Comparison of ENCODE assay signal across 28 cellular contexts in genomic region chr4:110371016-110371795, GRCh38.
DNase-seq lines count a peak whose midpoint lies in the region; ATAC-seq, FAIRE-seq and TF ChIP-seq lines count a peak whose summit lies in the region.
"Had no signal": no experiment of that assay in that cellular context is flagged by ENCODE, and none has a peak within 500 bp of the region (broad histone marks: within the 10 kb centered on the region; RNA-seq: fewer than 3 reads in every experiment).

No MANE protein-coding gene starts in this region.

- BruUV-seq in K562 (replicated peaks; lab: Mats Ljungman, UMichigan), result no TSS peak

- no peak for TF ChIP-seq EP300 in K562 (IDR thresholded peaks at IDR 0.05; ENCODE audit: low read length)

- ATAC-seq in K562, result no peak
- ATAC-seq in activated T-helper 17 cell treated with anti-CD3 and anti-CD28 coated beads, Interleukin-2, amount 50 U/mL, for 72 hours (replicated peaks), result no peak
- ATAC-seq in GM18502 (IDR thresholded peaks at IDR 0.05; ENCODE audit: poor library complexity, unreplicated experiment), result no peak
- ATAC-seq: activated CD8-positive, alpha-beta T cell treated with anti-CD3 and anti-CD28 coated beads, Interleukin-2, amount 10 ng/mL, durations not matched to agents 7 days and 5 days; effector memory CD8-positive, alpha-beta T cell had no signal

- no peaks in the 10 kb centered on the region for H3K9me3 Mint-ChIP-seq in activated T-helper 17 cell treated with anti-CD3 and anti-CD28 coated beads, Interleukin-2, amount 50 U/mL, for 72 hours
- H3K9me3 Mint-ChIP-seq: effector memory CD8-positive, alpha-beta T cell; stimulated activated naive CD8-positive, alpha-beta T cell treated with anti-CD3 and anti-CD28 coated beads, Interleukin-15, Interleukin-2, amounts not matched to agents 100 ng/mL and 50 ng/mL, for 24 hours had no signal

- in situ Hi-C loops in K562 (cut with MboI), result no loop called here

- no peak for TF ChIP-seq RAD21 in K562 (CRISPR knock-in tag; conservative IDR thresholded peaks at IDR 0.05 in 1 of 2, IDR thresholded peaks at IDR 0.05 in 1 of 2)

- peaks cover 30% of the 10 kb centered on the region for H3K27me3 Mint-ChIP-seq in activated T-helper 17 cell treated with anti-CD3 and anti-CD28 coated beads, Interleukin-2, amount 50 U/mL, for 72 hours
- H3K27me3 Mint-ChIP-seq: B cell had no signal

- CTCF ChIA-PET in K562 (lab: Yijun Ruan, JAX; ENCODE audit: low intra/inter-chr PET ratio), result no interaction called here

- H2AFZ ChIP-seq in K562 (ENCODE audit: low read depth, low read length), result no peak overlapping the region
- H2AFZ ChIP-seq: GM23248 had no signal

- H3K9ac ChIP-seq in K562 (ENCODE audit: insufficient read depth in 1 of 2, low read depth in 2 of 2, low read length in 2 of 2), result no peak overlapping the region
- H3K9ac ChIP-seq: GM23248 had no signal

- no peak overlapping the region for H3K27ac Mint-ChIP-seq in activated T-helper 17 cell treated with anti-CD3 and anti-CD28 coated beads, Interleukin-2, amount 50 U/mL, for 72 hours
- H3K27ac Mint-ChIP-seq: activated CD8-positive, alpha-beta T cell treated with anti-CD3 and anti-CD28 coated beads, Interleukin-2, amount 10 ng/mL, durations not matched to agents 7 days and 5 days; B cell; effector memory CD8-positive, alpha-beta T cell; stimulated activated naive CD8-positive, alpha-beta T cell treated with anti-CD3 and anti-CD28 coated beads, Interleukin-15, Interleukin-2, amounts not matched to agents 100 ng/mL and 50 ng/mL, for 24 hours had no signal

- H3K27ac ChIP-seq in K562 (ENCODE audit: extremely low read depth, low read depth, low read length) (no peak overlapping the region), caudate nucleus (ENCODE audit: low read depth, low read length) (no peak overlapping the region)
- H3K27ac ChIP-seq: brain microvascular endothelial cell, colonic mucosa, esophagus muscularis mucosa, GM23248, tibial artery had no signal

- DNase-seq in LHCN-M2 (ENCODE audit: low read depth), result peak; percentile 86
- DNase-seq in K562 (ENCODE audit: extremely low read depth in 1 of 4, low spot score in 3 of 4), result no peak
- DNase-seq in myocyte (ENCODE audit: low read depth), result peak; percentile 63
- DNase-seq in caudate nucleus (lab: John Stamatoyannopoulos, UW), result no peak
- DNase-seq in central memory CD4-positive, alpha-beta T cell, result no peak
- DNase-seq: activated CD8-positive, alpha-beta T cell treated with anti-CD3 and anti-CD28 coated beads, Interleukin-2, amount 10 ng/mL, durations not matched to agents 7 days and 5 days; activated effector memory CD4-positive, alpha-beta T cell treated with anti-CD3 and anti-CD28 coated beads, Interleukin-2, amount 50 U/mL, for 16 hours; activated T-cell treated with anti-CD3 and anti-CD28 coated beads for 4 hours; brain microvascular endothelial cell; colonic mucosa; COR-L47; DMS79 treated with DMSO at 0.1 percent for 48 hours; effector memory CD8-positive, alpha-beta T cell; GM23248; kidney; mammary epithelial cell; MM.1S; NCI-H1436; NCI-H2107; nucleus accumbens; retina; stimulated activated CD4-positive, alpha-beta T cell treated with anti-CD3 and anti-CD28 coated beads, Interleukin-15, amount 100 ng/mL, for 24 hours; tibial artery had no signal

- no peaks in the 10 kb centered on the region for H3K36me3 ChIP-seq in K562 (ENCODE audit: control insufficient read depth, insufficient read depth, low read length)
- H3K36me3 ChIP-seq: brain microvascular endothelial cell, colonic mucosa, esophagus muscularis mucosa, tibial artery had no signal

- H3K9me3 ChIP-seq in K562 (replicated peaks; ENCODE audit: control insufficient read depth, insufficient read depth, low read depth, low read length), result no peaks in the 10 kb centered on the region
- H3K9me3 ChIP-seq: colonic mucosa, esophagus muscularis mucosa, tibial artery had no signal

- H3K9me1 ChIP-seq in K562 (ENCODE audit: control insufficient read depth, insufficient read depth, low read length), result no peaks in the 10 kb centered on the region

- H3K4me1 Mint-ChIP-seq in activated T-helper 17 cell treated with anti-CD3 and anti-CD28 coated beads, Interleukin-2, amount 50 U/mL, for 72 hours, result no peaks in the 10 kb centered on the region
- H3K4me1 Mint-ChIP-seq: B cell had no signal

- H3K4me3 Mint-ChIP-seq in activated T-helper 17 cell treated with anti-CD3 and anti-CD28 coated beads, Interleukin-2, amount 50 U/mL, for 72 hours, result no peak overlapping the region
- H3K4me3 Mint-ChIP-seq: activated CD8-positive, alpha-beta T cell treated with anti-CD3 and anti-CD28 coated beads, Interleukin-2, amount 10 ng/mL, durations not matched to agents 7 days and 5 days; B cell; effector memory CD8-positive, alpha-beta T cell; stimulated activated naive CD8-positive, alpha-beta T cell treated with anti-CD3 and anti-CD28 coated beads, Interleukin-15, Interleukin-2, amounts not matched to agents 100 ng/mL and 50 ng/mL, for 24 hours had no signal

- no peak for FAIRE-seq in K562 (lab: Jason Lieb, UNC)
- FAIRE-seq: kidney had no signal

- H3K27me3 ChIP-seq in K562 (ENCODE audit: control insufficient read depth in 2 of 2, insufficient read depth in 2 of 2, low read length in 2 of 2), result peaks cover 5 to 9% of the 10 kb centered on the region in 2 experiments; a peak in 4 of 5 replicates
- H3K27me3 ChIP-seq: brain microvascular endothelial cell, colonic mucosa, esophagus muscularis mucosa, tibial artery had no signal

- no peak overlapping the region for H3K4me2 ChIP-seq in K562 (ENCODE audit: insufficient read depth, low read length)

- TF ChIP-seq CTCF in K562 (IDR thresholded peaks at IDR 0.05 in 2 of 3, conservative IDR thresholded peaks at IDR 0.05 in 1 of 3; ENCODE audit: insufficient read depth in 2 of 3, low read depth in 1 of 3, low read length in 3 of 3), result no peak

- no peaks in the 10 kb centered on the region for H3K4me1 ChIP-seq in K562 (replicated peaks in 1 of 2; ENCODE audit: control insufficient read depth in 2 of 2, insufficient read depth in 2 of 2, low read length in 2 of 2)
- H3K4me1 ChIP-seq: colonic mucosa, esophagus muscularis mucosa, tibial artery had no signal

- no peaks in the 10 kb centered on the region for H3K36me3 Mint-ChIP-seq in activated T-helper 17 cell treated with anti-CD3 and anti-CD28 coated beads, Interleukin-2, amount 50 U/mL, for 72 hours (ENCODE audit: low read depth)

- H3K79me2 ChIP-seq in K562 (ENCODE audit: control insufficient read depth, insufficient read depth, low read length), result no peaks in the 10 kb centered on the region

- 2% methylated on average over 4 of the region's 4 CpGs for WGBS in K562 (ENCODE audit: insufficient coverage, low coverage, missing lambda C conversion rate)

- TF ChIP-seq POLR2A in K562 (conservative IDR thresholded peaks at IDR 0.05), result no peak

- POLR2A ChIA-PET in K562 (lab: Yijun Ruan, JAX), result no interaction called here

- no peak overlapping the region for H3K4me3 ChIP-seq in K562
- H3K4me3 ChIP-seq: colonic mucosa, esophagus muscularis mucosa, GM23248, tibial artery had no signal

- H4K20me1 ChIP-seq in K562 (replicated peaks; ENCODE audit: control insufficient read depth, insufficient read depth, low read length), result no peaks in the 10 kb centered on the region

- intact Hi-C loops in K562 (cut with micrococcal nuclease), result no loop called here

TF ChIP-seq in K562, 482 proteins besides CTCF, POLR2A, EP300 and RAD21 (continues in another document):
- TF ChIP-seq ZNF584 (CRISPR knock-in tag; IDR thresholded peaks at IDR 0.05; ENCODE audit: low read depth) (no peak), PPARD (CRISPR knock-in tag; IDR thresholded peaks at IDR 0.05) (no peak), ZBTB7A (IDR thresholded peaks at IDR 0.05; ENCODE audit: borderline replicate concordance, control insufficient read depth, low read depth, low read length) (no peak), NUFIP1 (IDR thresholded peaks at IDR 0.05; ENCODE audit: partially characterized antibody) (no peak), SMAD2 (IDR thresholded peaks at IDR 0.05; ENCODE audit: low read depth, low read length) (no peak), ZNF316 (IDR thresholded peaks at IDR 0.05) (peak; percentile 38; the same call in 1 of the 2 replicates), ZBTB1 (CRISPR knock-in tag; IDR thresholded peaks at IDR 0.05; ENCODE audit: borderline replicate concordance, low read depth) (no peak), BRD4 (IDR thresholded peaks at IDR 0.05) (no peak), C11orf30 (IDR thresholded peaks at IDR 0.05; ENCODE audit: low read depth) (peak; percentile 42), NFE2 (IDR thresholded peaks at IDR 0.05; ENCODE audit: low read depth) (no peak), EHMT2 (IDR thresholded peaks at IDR 0.05) (no peak), ILK (tag; IDR thresholded peaks at IDR 0.05; ENCODE audit: borderline replicate concordance, low read depth) (no peak), SAFB2 (IDR thresholded peaks at IDR 0.05; ENCODE audit: borderline replicate concordance, low read depth, low read length, severe bottlenecking) (no peak), DMBX1 (CRISPR knock-in tag; IDR thresholded peaks at IDR 0.05; ENCODE audit: borderline replicate concordance) (no peak), ZNF23 (CRISPR knock-in tag; IDR thresholded peaks at IDR 0.05) (no peak), MAFF (IDR thresholded peaks at IDR 0.05; ENCODE audit: low read length) (no peak)
- TF ChIP-seq, protein P1, sequence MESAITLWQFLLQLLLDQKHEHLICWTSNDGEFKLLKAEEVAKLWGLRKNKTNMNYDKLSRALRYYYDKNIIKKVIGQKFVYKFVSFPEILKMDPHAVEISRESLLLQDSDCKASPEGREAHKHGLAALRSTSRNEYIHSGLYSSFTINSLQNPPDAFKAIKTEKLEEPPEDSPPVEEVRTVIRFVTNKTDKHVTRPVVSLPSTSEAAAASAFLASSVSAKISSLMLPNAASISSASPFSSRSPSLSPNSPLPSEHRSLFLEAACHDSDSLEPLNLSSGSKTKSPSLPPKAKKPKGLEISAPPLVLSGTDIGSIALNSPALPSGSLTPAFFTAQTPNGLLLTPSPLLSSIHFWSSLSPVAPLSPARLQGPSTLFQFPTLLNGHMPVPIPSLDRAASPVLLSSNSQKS (CRISPR knock-in tag; IDR thresholded peaks at IDR 0.05), result no peak

Comparison
In these comparisons a context has a peak if more than half of its experiments do, and no peak if none do; other contexts are left out.
1. DNase-seq: peak in LHCN-M2 (single experiment) and myocyte (single experiment); none in K562 (0 of 4), caudate nucleus (0 of 61) and central memory CD4-positive, alpha-beta T cell (single experiment).